ENCODE assay signal across 11 cellular contexts in the genomic region with DNA sequence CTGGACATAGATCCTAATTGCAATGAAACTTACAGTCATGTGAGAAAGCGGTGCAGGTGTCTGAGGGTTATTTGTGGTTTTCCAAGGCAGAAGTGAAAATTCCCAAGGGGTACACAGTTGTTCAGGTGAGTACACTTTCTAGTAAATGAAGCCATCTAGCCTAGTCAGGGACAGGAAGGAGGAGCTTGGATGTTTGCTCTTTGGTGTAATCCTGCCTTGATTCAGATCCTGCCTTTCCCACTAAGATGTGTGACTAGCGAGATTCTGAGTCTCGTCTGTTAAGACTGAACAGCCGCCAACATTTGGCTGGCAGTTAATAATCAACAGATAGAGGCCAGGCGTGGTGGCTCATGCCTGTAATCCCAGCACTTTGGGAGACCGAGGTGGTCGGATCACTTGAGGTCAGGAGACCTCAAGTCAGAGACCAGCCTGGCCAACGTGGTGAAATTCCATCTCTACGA. TPM values are rescaled to one million over a fixed set of nuclear protein-coding genes. Genes with fewer than 3 reads are reported as not detected.
DNase-seq lines count a peak whose midpoint lies in the region; ATAC-seq lines count a peak whose summit lies in the region.
"Had no signal": no experiment of that assay in that cellular context is flagged by ENCODE, and none has a peak within 500 bp of the region (broad histone marks: within the 10 kb centered on the region; RNA-seq: fewer than 3 reads in every experiment).

No MANE protein-coding gene starts in this region.

- no peaks in the 10 kb centered on the region for H3K27me3 ChIP-seq in stomach smooth muscle (ENCODE audit: control insufficient read depth in 1 of 2, insufficient read depth in 2 of 2, low read length in 2 of 2)

- intact Hi-C loops in activated T-helper 2 cell treated with anti-CD3 and anti-CD28 coated beads, Interferon-gamma antibody, Interleukin-2, Interleukin-4, amounts not matched to agents 10 μg/mL and 5 μg/mL and 100 μg/mL, durations not matched to agents 14 hours and 24 hours and 36 hours (cut with micrococcal nuclease), result loop anchor here (10.0 kb wide), 1 partner anchor 1052 kb away; a partner anchor contains a TSS

- H3K4me3 ChIP-seq in stomach smooth muscle (ENCODE audit: low read length in 2 of 2), result no peak overlapping the region

- H3K36me3 ChIP-seq in stomach smooth muscle (ENCODE audit: control insufficient read depth in 2 of 2, insufficient read depth in 2 of 2, low read length in 2 of 2), result peaks cover 49 to 54% of the 10 kb centered on the region in 2 donors

- H3K36me3 Mint-ChIP-seq in activated T-cell treated with anti-CD3 and anti-CD28 coated beads, Interleukin-2, amount 50 U/mL, for 4 hours (ENCODE audit: insufficient read depth), result peaks cover 71% of the 10 kb centered on the region
- H3K36me3 Mint-ChIP-seq in activated T-helper 2 cell treated with anti-CD3 and anti-CD28 coated beads, Interferon-gamma antibody, Interleukin-2, Interleukin-4, amounts not matched to agents 10 μg/mL and 5 μg/mL and 100 μg/mL, durations not matched to agents 14 hours and 24 hours and 36 hours (ENCODE audit: low read depth), result peaks cover 76% of the 10 kb centered on the region

- H3K27me3 Mint-ChIP-seq in activated T-cell treated with anti-CD3 and anti-CD28 coated beads, Interleukin-2, amount 50 U/mL, for 4 hours (ENCODE audit: low read depth), result no peaks in the 10 kb centered on the region
- H3K27me3 Mint-ChIP-seq in activated T-helper 2 cell treated with anti-CD3 and anti-CD28 coated beads, Interferon-gamma antibody, Interleukin-2, Interleukin-4, amounts not matched to agents 10 μg/mL and 5 μg/mL and 100 μg/mL, durations not matched to agents 14 hours and 24 hours and 36 hours (ENCODE audit: low read depth), result no peaks in the 10 kb centered on the region

- no peak overlapping the region for H3K27ac ChIP-seq in stomach smooth muscle (ENCODE audit: low read length)

- H3K4me3 Mint-ChIP-seq in activated T-cell treated with anti-CD3 and anti-CD28 coated beads, Interleukin-2, amount 50 U/mL, for 4 hours, result peak overlapping the region; percentile 98
- H3K4me3 Mint-ChIP-seq in activated T-helper 2 cell treated with anti-CD3 and anti-CD28 coated beads, Interferon-gamma antibody, Interleukin-2, Interleukin-4, amounts not matched to agents 10 μg/mL and 5 μg/mL and 100 μg/mL, durations not matched to agents 14 hours and 24 hours and 36 hours (ENCODE audit: low read depth), result peak overlapping the region; percentile 99

- DNase-seq in activated T-cell treated with anti-CD3 and anti-CD28 coated beads, Interleukin-2, amount 50 U/mL, for 4 hours, result no peak
- no peak for DNase-seq in activated T-cell treated with anti-CD3 and anti-CD28 coated beads for 4 hours
- no peak for DNase-seq in activated T-helper 2 cell treated with anti-CD3 and anti-CD28 coated beads, Interferon-gamma antibody, Interleukin-2, Interleukin-4, amounts not matched to agents 10 μg/mL and 5 μg/mL and 100 μg/mL, durations not matched to agents 14 hours and 24 hours and 36 hours (ENCODE audit: low spot score)
- DNase-seq in left lobe of liver (ENCODE audit: low spot score), result peak; percentile 79
- DNase-seq in cerebellum (ENCODE audit: low spot score), result no peak
- no peak for DNase-seq in activated gamma-delta T cell (lab: John Stamatoyannopoulos, UW)
- DNase-seq: activated effector memory CD4-positive, alpha-beta T cell treated with Interleukin-2 at 50 U/mL for 16 hours; COR-L47; islet precursor cell had no signal

- H3K9me3 ChIP-seq in stomach smooth muscle (ENCODE audit: control insufficient read depth in 2 of 2, low read length in 2 of 2), result no peaks in the 10 kb centered on the region

- no peaks in the 10 kb centered on the region for H3K9me3 Mint-ChIP-seq in activated T-cell treated with anti-CD3 and anti-CD28 coated beads, Interleukin-2, amount 50 U/mL, for 4 hours
- H3K9me3 Mint-ChIP-seq in activated T-helper 2 cell treated with anti-CD3 and anti-CD28 coated beads, Interferon-gamma antibody, Interleukin-2, Interleukin-4, amounts not matched to agents 10 μg/mL and 5 μg/mL and 100 μg/mL, durations not matched to agents 14 hours and 24 hours and 36 hours, result no peaks in the 10 kb centered on the region

- no peak overlapping the region for H3K27ac Mint-ChIP-seq in activated T-helper 2 cell treated with anti-CD3 and anti-CD28 coated beads, Interferon-gamma antibody, Interleukin-2, Interleukin-4, amounts not matched to agents 10 μg/mL and 5 μg/mL and 100 μg/mL, durations not matched to agents 14 hours and 24 hours and 36 hours

- peaks cover 73% of the 10 kb centered on the region for H3K4me1 Mint-ChIP-seq in activated T-cell treated with anti-CD3 and anti-CD28 coated beads, Interleukin-2, amount 50 U/mL, for 4 hours (ENCODE audit: low read depth)
- H3K4me1 Mint-ChIP-seq in activated T-helper 2 cell treated with anti-CD3 and anti-CD28 coated beads, Interferon-gamma antibody, Interleukin-2, Interleukin-4, amounts not matched to agents 10 μg/mL and 5 μg/mL and 100 μg/mL, durations not matched to agents 14 hours and 24 hours and 36 hours (ENCODE audit: low read depth), result peaks cover 61% of the 10 kb centered on the region

- ATAC-seq in activated T-cell treated with anti-CD3 and anti-CD28 coated beads, Interleukin-2, amount 50 U/mL, for 4 hours, result no peak
- peak; percentile 58 for ATAC-seq in left lobe of liver
- no peak for ATAC-seq in activated CD4-positive, CD25-positive, alpha-beta regulatory T cell treated with anti-CD3 and anti-CD28 coated beads, Interleukin-2, amount 50 U/mL, for 24 hours

- peak overlapping the region; percentile 21 to 34 for H3K9ac ChIP-seq in stomach smooth muscle (ENCODE audit: low read length in 2 of 2)

- peaks cover 61% of the 10 kb centered on the region for H3K4me1 ChIP-seq in stomach smooth muscle (ENCODE audit: control insufficient read depth, insufficient read depth, low read length)

RNA-seq across cellular contexts. Expression of a gene that starts 2.5 kb away (rescaled TPM):
- total RNA-seq in activated T-cell treated with anti-CD3 and anti-CD28 coated beads, Interleukin-2, amount 50 U/mL, for 4 hours, result 1,000 to 10,000 TPM; 2,430 to 2,508 (median 2,489) TPM
- 1,460 and 1,467 TPM in 2 replicates for total RNA-seq in activated T-helper 2 cell treated with anti-CD3 and anti-CD28 coated beads, Interferon-gamma antibody, Interleukin-2, Interleukin-4, amounts not matched to agents 10 μg/mL and 5 μg/mL and 100 μg/mL, durations not matched to agents 14 hours and 24 hours and 36 hours
- 482 TPM for total RNA-seq in left lobe of liver
- total RNA-seq in cerebellum, result 1,035 TPM

RNA-seq across cellular contexts. Expression of a gene that starts 12.1 kb away (rescaled TPM):
- 10 to 100 TPM; 22.7 to 29.1 (median 25.9) TPM for total RNA-seq in activated T-cell treated with anti-CD3 and anti-CD28 coated beads, Interleukin-2, amount 50 U/mL, for 4 hours
- total RNA-seq in activated T-helper 2 cell treated with anti-CD3 and anti-CD28 coated beads, Interferon-gamma antibody, Interleukin-2, Interleukin-4, amounts not matched to agents 10 μg/mL and 5 μg/mL and 100 μg/mL, durations not matched to agents 14 hours and 24 hours and 36 hours, result 16.8 and 19.0 TPM in 2 replicates
- 17.4 TPM for total RNA-seq in left lobe of liver
- total RNA-seq in cerebellum, result 18.3 TPM

RNA-seq across cellular contexts. Expression of a gene that starts 13.8 kb away (rescaled TPM):
- 100 to 1,000 TPM in 2 of 3 donors, 10 to 100 TPM in 1; 96.3 to 122 (median 108) TPM for total RNA-seq in activated T-cell treated with anti-CD3 and anti-CD28 coated beads, Interleukin-2, amount 50 U/mL, for 4 hours
- 311 and 318 TPM in 2 replicates for total RNA-seq in activated T-helper 2 cell treated with anti-CD3 and anti-CD28 coated beads, Interferon-gamma antibody, Interleukin-2, Interleukin-4, amounts not matched to agents 10 μg/mL and 5 μg/mL and 100 μg/mL, durations not matched to agents 14 hours and 24 hours and 36 hours
- 34.3 TPM for total RNA-seq in left lobe of liver
- 21.4 TPM for total RNA-seq in cerebellum

RNA-seq across cellular contexts. Expression of a gene that starts 19.6 kb away (rescaled TPM):
- total RNA-seq in activated T-cell treated with anti-CD3 and anti-CD28 coated beads, Interleukin-2, amount 50 U/mL, for 4 hours, result not detected
- 0.64 TPM in 1 of 2 replicates, not detected in the other for total RNA-seq in activated T-helper 2 cell treated with anti-CD3 and anti-CD28 coated beads, Interferon-gamma antibody, Interleukin-2, Interleukin-4, amounts not matched to agents 10 μg/mL and 5 μg/mL and 100 μg/mL, durations not matched to agents 14 hours and 24 hours and 36 hours
- total RNA-seq in left lobe of liver (1.2 TPM), cerebellum (0.18 TPM)

RNA-seq across cellular contexts. Expression of a gene that starts 30.2 kb away (rescaled TPM):
- total RNA-seq in activated T-cell treated with anti-CD3 and anti-CD28 coated beads, Interleukin-2, amount 50 U/mL, for 4 hours, result under 1 TPM; 0.63 to 0.98 (median 0.79) TPM
- 0.16 and 0.37 TPM in 2 replicates for total RNA-seq in activated T-helper 2 cell treated with anti-CD3 and anti-CD28 coated beads, Interferon-gamma antibody, Interleukin-2, Interleukin-4, amounts not matched to agents 10 μg/mL and 5 μg/mL and 100 μg/mL, durations not matched to agents 14 hours and 24 hours and 36 hours
- total RNA-seq in left lobe of liver, result 1.9 TPM
- 0.36 TPM for total RNA-seq in cerebellum
